Comparison of ENCODE assay signal across 13 cellular contexts in the genomic region with DNA sequence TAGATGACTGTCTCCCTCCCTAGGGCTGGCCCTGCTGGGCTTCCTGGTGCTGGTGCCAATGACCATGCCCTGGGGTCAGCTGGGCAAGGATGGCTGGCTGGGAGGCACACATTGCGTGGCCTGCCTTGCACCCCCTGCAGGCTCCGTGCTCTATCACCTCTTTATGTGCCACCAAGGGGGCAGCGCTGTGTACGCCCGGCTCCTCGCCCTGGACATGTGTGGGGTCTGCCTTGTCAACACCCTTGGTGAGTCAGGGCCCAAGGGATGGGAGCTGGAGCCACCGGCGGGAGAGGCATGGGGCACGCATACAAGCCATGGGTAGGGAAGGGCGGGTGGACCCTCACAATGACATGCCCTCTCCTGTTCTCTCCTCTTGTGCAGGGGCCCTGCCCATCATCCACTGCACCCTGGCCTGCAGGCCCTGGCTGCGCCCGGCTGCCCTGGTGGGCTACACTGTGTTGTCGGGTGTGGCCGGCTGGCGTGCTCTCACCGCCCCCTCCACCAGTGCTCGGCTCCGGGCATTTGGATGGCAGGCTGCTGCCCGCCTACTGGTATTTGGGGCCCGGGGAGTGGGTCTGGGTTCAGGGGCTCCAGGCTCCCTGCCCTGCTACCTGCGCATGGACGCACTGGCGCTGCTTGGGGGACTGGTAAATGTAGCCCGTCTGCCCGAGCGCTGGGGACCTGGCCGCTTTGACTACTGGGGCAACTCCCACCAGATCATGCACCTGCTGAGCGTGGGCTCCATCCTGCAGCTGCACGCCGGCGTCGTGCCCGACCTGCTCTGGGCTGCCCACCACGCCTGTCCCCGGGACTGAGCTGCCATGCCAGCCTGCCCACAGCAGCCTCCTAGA. TPM values are rescaled to one million over a fixed set of nuclear protein-coding genes. Genes with fewer than 3 reads are reported as not detected.
DNase-seq lines count a peak whose midpoint lies in the region; ATAC-seq and TF ChIP-seq lines count a peak whose summit lies in the region.
"Had no signal": no experiment of that assay in that cellular context is flagged by ENCODE, and none has a peak within 500 bp of the region (broad histone marks: within the 10 kb centered on the region; RNA-seq: fewer than 3 reads in every experiment).

No MANE protein-coding gene starts in this region.

- ATAC-seq in naive B cell (ENCODE audit: low read depth in 2 of 2) (no peak), GM18511 (IDR thresholded peaks at IDR 0.05; ENCODE audit: unreplicated experiment) (no peak)
- ATAC-seq in activated CD4-positive, CD25-positive, alpha-beta regulatory T cell treated with anti-CD3 and anti-CD28 coated beads, Interleukin-2, amount 50 U/mL, for 24 hours, result no peak

- no peaks in the 10 kb centered on the region for H3K27me3 ChIP-seq in Caco-2 (replicated peaks; ENCODE audit: control insufficient read depth, insufficient read depth, low read length)
- H3K27me3 ChIP-seq in HUES6 (ENCODE audit: control insufficient read depth, insufficient read depth, low read length), result peaks cover 21% of the 10 kb centered on the region; the same call in 1 of the 2 replicates

- H3K27ac Mint-ChIP-seq in Caco-2 (ENCODE audit: unreplicated experiment) (peak overlapping the region; percentile 31), naive B cell (no peak overlapping the region)
- no peak overlapping the region for H3K27ac Mint-ChIP-seq in activated T-helper 2 cell treated with anti-CD3 and anti-CD28 coated beads, Interferon-gamma antibody, Interleukin-2, Interleukin-4, amounts not matched to agents 10 μg/mL and 5 μg/mL and 100 μg/mL, durations not matched to agents 14 hours and 24 hours and 36 hours

- H3K36me3 ChIP-seq in Caco-2 (ENCODE audit: control insufficient read depth, insufficient read depth, low read length) (no peaks in the 10 kb centered on the region), HUES6 (ENCODE audit: control insufficient read depth, insufficient read depth, low read length) (peaks cover 52% of the 10 kb centered on the region)

- POLR2A ChIA-PET in Caco-2 (lab: Charles Lee), result no interaction called here

- H3K4me1 Mint-ChIP-seq in Caco-2 (ENCODE audit: low read depth, unreplicated experiment) (no peaks in the 10 kb centered on the region), naive B cell (peaks cover 15 to 33% (median 20%) of the 10 kb centered on the region in 3 donors)
- peaks cover 18% of the 10 kb centered on the region for H3K4me1 Mint-ChIP-seq in activated T-helper 2 cell treated with anti-CD3 and anti-CD28 coated beads, Interferon-gamma antibody, Interleukin-2, Interleukin-4, amounts not matched to agents 10 μg/mL and 5 μg/mL and 100 μg/mL, durations not matched to agents 14 hours and 24 hours and 36 hours (ENCODE audit: low read depth)

- intact Hi-C loops in Caco-2 (cut with micrococcal nuclease; ENCODE audit: unreplicated experiment), result no loop called here
- intact Hi-C loops in activated T-helper 2 cell treated with anti-CD3 and anti-CD28 coated beads, Interferon-gamma antibody, Interleukin-2, Interleukin-4, amounts not matched to agents 10 μg/mL and 5 μg/mL and 100 μg/mL, durations not matched to agents 14 hours and 24 hours and 36 hours (cut with micrococcal nuclease), result no loop called here

- BruUV-seq in Caco-2 (replicated peaks; lab: Mats Ljungman, UMichigan), result no TSS peak

- TF ChIP-seq CTCF in Caco-2 (IDR thresholded peaks at IDR 0.05; ENCODE audit: insufficient read depth in 1 of 2, low read depth in 1 of 2, low read length in 1 of 2, severe bottlenecking in 1 of 2, unreplicated experiment in 1 of 2), result no peak

- H3K27me3 Mint-ChIP-seq in Caco-2 (ENCODE audit: insufficient read depth, unreplicated experiment) (no peaks in the 10 kb centered on the region), naive B cell (peaks cover 7 to 31% (median 20%) of the 10 kb centered on the region in 3 donors)
- peaks cover 9% of the 10 kb centered on the region for H3K27me3 Mint-ChIP-seq in activated T-helper 2 cell treated with anti-CD3 and anti-CD28 coated beads, Interferon-gamma antibody, Interleukin-2, Interleukin-4, amounts not matched to agents 10 μg/mL and 5 μg/mL and 100 μg/mL, durations not matched to agents 14 hours and 24 hours and 36 hours (ENCODE audit: low read depth)

- DNase-seq in Caco-2 (peak in 1 of 2 experiments; percentile 36), naive B cell (no peak), ureter (ENCODE audit: low spot score) (no peak), NCI-H1436 (lab: John Stamatoyannopoulos, UW) (no peak)
- no peak for DNase-seq in activated T-helper 2 cell treated with anti-CD3 and anti-CD28 coated beads, Interferon-gamma antibody, Interleukin-2, Interleukin-4, amounts not matched to agents 10 μg/mL and 5 μg/mL and 100 μg/mL, durations not matched to agents 14 hours and 24 hours and 36 hours (ENCODE audit: low spot score)
- DNase-seq: activated CD4-positive, alpha-beta T cell treated with anti-CD3 and anti-CD28 coated beads for 1 hour; caudate nucleus; foreskin melanocyte; stimulated activated CD4-positive, alpha-beta T cell treated with anti-CD3 and anti-CD28 coated beads, Interleukin-12 subunit alpha, Interleukin-12 subunit beta, amount 100 ng/mL, for 4 hours had no signal

- peak overlapping the region; percentile 64 for H3K4me3 Mint-ChIP-seq in Caco-2 (ENCODE audit: unreplicated experiment)
- H3K4me3 Mint-ChIP-seq in activated T-helper 2 cell treated with anti-CD3 and anti-CD28 coated beads, Interferon-gamma antibody, Interleukin-2, Interleukin-4, amounts not matched to agents 10 μg/mL and 5 μg/mL and 100 μg/mL, durations not matched to agents 14 hours and 24 hours and 36 hours (ENCODE audit: low read depth), result peak overlapping the region; percentile 76
- H3K4me3 Mint-ChIP-seq in naive B cell, result peak overlapping the region in 6 of 8 donors; percentile 64 to 82 (median 78)

- H3K9me3 Mint-ChIP-seq in Caco-2 (ENCODE audit: unreplicated experiment), result no peaks in the 10 kb centered on the region
- H3K9me3 Mint-ChIP-seq in activated T-helper 2 cell treated with anti-CD3 and anti-CD28 coated beads, Interferon-gamma antibody, Interleukin-2, Interleukin-4, amounts not matched to agents 10 μg/mL and 5 μg/mL and 100 μg/mL, durations not matched to agents 14 hours and 24 hours and 36 hours, result no peaks in the 10 kb centered on the region
- no peaks in the 10 kb centered on the region for H3K9me3 Mint-ChIP-seq in naive B cell

- CTCF ChIA-PET in Caco-2 (lab: Charles Lee), result interaction anchor here (0.7 kb wide), 1 partner anchor 42 kb away, joined by 3 read pairs; no protein-coding TSS in a partner anchor

- no peak overlapping the region for H3K9ac ChIP-seq in HUES6 (ENCODE audit: low read length)

- no peaks in the 10 kb centered on the region for H3K9me3 ChIP-seq in Caco-2
- no peaks in the 10 kb centered on the region for H3K9me3 ChIP-seq in HUES6 (ENCODE audit: control insufficient read depth, insufficient read depth, low read depth, low read length)

- H3K4me3 ChIP-seq in Caco-2 (ENCODE audit: low read depth, low read length), result no peak overlapping the region
- peak overlapping the region; percentile 76; the same call in 1 of the 2 replicates for H3K4me3 ChIP-seq in HUES6 (ENCODE audit: low read depth, low read length)

- H3K4me1 ChIP-seq in Caco-2 (peaks cover 11% of the 10 kb centered on the region), HUES6 (ENCODE audit: control insufficient read depth, insufficient read depth, low read length) (peaks cover 14% of the 10 kb centered on the region)

- H3K27ac ChIP-seq in HUES6 (ENCODE audit: low read depth, low read length), result no peak overlapping the region

- H3K36me3 Mint-ChIP-seq in Caco-2 (ENCODE audit: insufficient read depth, unreplicated experiment) (peaks cover 47% of the 10 kb centered on the region), naive B cell (no peaks in the 10 kb centered on the region)
- H3K36me3 Mint-ChIP-seq in activated T-helper 2 cell treated with anti-CD3 and anti-CD28 coated beads, Interferon-gamma antibody, Interleukin-2, Interleukin-4, amounts not matched to agents 10 μg/mL and 5 μg/mL and 100 μg/mL, durations not matched to agents 14 hours and 24 hours and 36 hours (ENCODE audit: low read depth), result peaks cover 30% of the 10 kb centered on the region

RNA-seq across cellular contexts. Expression of gene PAQR4, which starts 2.2 kb away (rescaled TPM):
- total RNA-seq in Caco-2 (2022) (12.0 and 13.4 TPM in 2 replicates), ureter (4.5 TPM)
- 46.9 and 49.9 TPM in 2 replicates for total RNA-seq in activated T-helper 2 cell treated with anti-CD3 and anti-CD28 coated beads, Interferon-gamma antibody, Interleukin-2, Interleukin-4, amounts not matched to agents 10 μg/mL and 5 μg/mL and 100 μg/mL, durations not matched to agents 14 hours and 24 hours and 36 hours
- polyA plus RNA-seq in naive B cell (ENCODE audit: low read depth in 6 of 6), result 1 to 10 TPM in 3 of 6 donors, under 1 TPM in 2, not detected in 1; 0.43 to 1.3 (median 1.1) TPM

RNA-seq across cellular contexts. Expression of gene KREMEN2, which starts 7.3 kb away (rescaled TPM):
- total RNA-seq in Caco-2 (2022), result 1.9 and 2.2 TPM in 2 replicates
- total RNA-seq in activated T-helper 2 cell treated with anti-CD3 and anti-CD28 coated beads, Interferon-gamma antibody, Interleukin-2, Interleukin-4, amounts not matched to agents 10 μg/mL and 5 μg/mL and 100 μg/mL, durations not matched to agents 14 hours and 24 hours and 36 hours, result 0.09 TPM in 1 of 2 replicates, not detected in the other
- 1 to 10 TPM in 3 of 6 donors, under 1 TPM in 2, not detected in 1; 0.25 to 4.4 (median 1.2) TPM for polyA plus RNA-seq in naive B cell (ENCODE audit: low read depth in 6 of 6)
- not detected for total RNA-seq in ureter
- total RNA-seq: mononuclear cell had no signal

RNA-seq across cellular contexts. Expression of gene PKMYT1, which starts 8.9 kb away (rescaled TPM):
- total RNA-seq in Caco-2 (2022) (63.3 and 73.7 TPM in 2 replicates), ureter (2.2 TPM)
- total RNA-seq in activated T-helper 2 cell treated with anti-CD3 and anti-CD28 coated beads, Interferon-gamma antibody, Interleukin-2, Interleukin-4, amounts not matched to agents 10 μg/mL and 5 μg/mL and 100 μg/mL, durations not matched to agents 14 hours and 24 hours and 36 hours, result 102 and 106 TPM in 2 replicates
- polyA plus RNA-seq in naive B cell (ENCODE audit: low read depth in 6 of 6), result under 1 TPM in 4 of 6 donors, not detected in 2; 0.45 to 0.88 (median 0.62) TPM

RNA-seq across cellular contexts. Expression of gene CLDN9, which starts 41.4 kb away (rescaled TPM):
- total RNA-seq in Caco-2 (2022), result 0.79 and 0.91 TPM in 2 replicates
- total RNA-seq in activated T-helper 2 cell treated with anti-CD3 and anti-CD28 coated beads, Interferon-gamma antibody, Interleukin-2, Interleukin-4, amounts not matched to agents 10 μg/mL and 5 μg/mL and 100 μg/mL, durations not matched to agents 14 hours and 24 hours and 36 hours, result 0.11 and 0.14 TPM in 2 replicates
- polyA plus RNA-seq in naive B cell (ENCODE audit: low read depth in 6 of 6), result not detected
- total RNA-seq in ureter, result 0.42 TPM
- total RNA-seq: mononuclear cell had no signal

RNA-seq across cellular contexts. Expression of gene CLDN6, which starts 46.6 kb away (rescaled TPM):
- total RNA-seq in Caco-2 (2022) (9.0 and 12.9 TPM in 2 replicates), ureter (not detected)
- total RNA-seq in activated T-helper 2 cell treated with anti-CD3 and anti-CD28 coated beads, Interferon-gamma antibody, Interleukin-2, Interleukin-4, amounts not matched to agents 10 μg/mL and 5 μg/mL and 100 μg/mL, durations not matched to agents 14 hours and 24 hours and 36 hours, result not detected in 2 replicates
- not detected for polyA plus RNA-seq in naive B cell (ENCODE audit: low read depth in 6 of 6)
- total RNA-seq: mononuclear cell had no signal

Comparison
In these comparisons a context has a peak if more than half of its experiments do, and no peak if none do; other contexts are left out.
1. RNA of gene PKMYT1, which starts 8.9 kb away (total RNA-seq): 102 to 106 TPM in activated T-helper 2 cell treated with anti-CD3 and anti-CD28 coated beads, Interferon-gamma antibody, Interleukin-2, Interleukin-4, amounts not matched to agents 10 μg/mL and 5 μg/mL and 100 μg/mL, durations not matched to agents 14 hours and 24 hours and 36 hours and 63.3 to 73.7 TPM in Caco-2; 2.2 TPM in ureter (single experiment); every median in the first group is over 10 times any median in the second.
2. Peak in every context shown above with its lines, with median percentiles within 50 percentile points of each other: H3K4me3 Mint-ChIP-seq.